Comparison of ENCODE assay signal across 16 cellular contexts in genomic region chr10:3127921-3128320, GRCh38.
"Had no signal": no experiment of that assay in that cellular context is flagged by ENCODE, and none has a peak within 500 bp of the region (broad histone marks: within the 10 kb centered on the region; RNA-seq: fewer than 3 reads in every experiment).

No MANE protein-coding gene starts in this region.

- H3K27ac Mint-ChIP-seq: activated CD4-positive, alpha-beta T cell treated with anti-CD3 and anti-CD28 coated beads, Interleukin-2, amount 10 ng/mL, durations not matched to agents 24 days and 14 days; activated naive CD8-positive, alpha-beta T cell had no signal

- ATAC-seq: natural killer cell treated with Interleukin-12 subunit alpha and Interleukin-12 subunit beta and Interleukin-15 and Interleukin-18, amount 100 ng/mL, for 72 hours had no signal

- H3K27ac ChIP-seq: spleen, vagina had no signal

- H3K9me3 Mint-ChIP-seq: activated CD4-positive, alpha-beta T cell treated with anti-CD3 and anti-CD28 coated beads, Interleukin-2, amount 10 ng/mL, durations not matched to agents 24 days and 14 days; natural killer cell treated with Interleukin-12 subunit alpha and Interleukin-12 subunit beta and Interleukin-15 and Interleukin-18, amount 100 ng/mL, for 72 hours had no signal

- H3K4me3 ChIP-seq: sigmoid colon, spleen, vagina had no signal

- H3K27me3 ChIP-seq: sigmoid colon, spleen, vagina had no signal

- H3K4me3 Mint-ChIP-seq: activated CD4-positive, alpha-beta T cell treated with anti-CD3 and anti-CD28 coated beads, Interleukin-2, amount 10 ng/mL, durations not matched to agents 24 days and 14 days; activated naive CD8-positive, alpha-beta T cell; natural killer cell treated with Interleukin-12 subunit alpha and Interleukin-12 subunit beta and Interleukin-15 and Interleukin-18, amount 100 ng/mL, for 72 hours had no signal

- H3K4me1 ChIP-seq: spleen had no signal

- H3K9me3 ChIP-seq: sigmoid colon, vagina had no signal

- H3K27me3 Mint-ChIP-seq: activated CD4-positive, alpha-beta T cell treated with anti-CD3 and anti-CD28 coated beads, Interleukin-2, amount 10 ng/mL, durations not matched to agents 24 days and 14 days; activated naive CD8-positive, alpha-beta T cell; natural killer cell treated with Interleukin-12 subunit alpha and Interleukin-12 subunit beta and Interleukin-15 and Interleukin-18, amount 100 ng/mL, for 72 hours had no signal

- DNase-seq: activated CD4-positive, alpha-beta T cell treated with anti-CD3 and anti-CD28 coated beads, Interleukin-2, amount 10 ng/mL, durations not matched to agents 24 days and 14 days; activated CD4-positive, CD25-positive, alpha-beta regulatory T cell; activated CD8-positive, alpha-beta memory T cell treated with anti-CD3 and anti-CD28 coated beads for 24 hours; activated effector memory CD4-positive, alpha-beta T cell treated with anti-CD3 and anti-CD28 coated beads, Interleukin-2, amount 50 U/mL, for 16 hours; cerebellar nuclear complex; effector CD8-positive, alpha-beta T cell; foreskin melanocyte; head of caudate nucleus; mesendoderm; sigmoid colon; spleen; SW 1271 had no signal

- FAIRE-seq: TTC549 had no signal
